In the genomic region with DNA sequence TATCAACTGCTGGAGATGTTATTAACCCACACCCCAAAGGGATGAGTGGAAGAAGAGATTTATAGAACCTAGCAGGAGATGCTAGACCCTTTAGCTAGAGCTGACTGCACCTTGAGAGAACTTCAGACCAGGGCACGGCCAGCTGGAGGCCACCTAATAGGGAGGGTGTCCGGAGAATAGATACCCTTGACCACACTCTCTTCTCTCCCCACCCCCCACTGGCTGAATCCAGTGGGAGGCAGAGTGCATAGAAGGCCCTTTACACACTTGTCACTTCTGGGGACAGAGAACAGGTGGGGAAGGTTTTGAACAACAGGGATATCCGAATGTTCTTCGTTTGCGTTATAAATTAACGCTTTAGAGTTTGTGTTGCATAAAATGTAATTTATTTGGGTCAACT, we compare ENCODE assay signal across 15 cellular contexts.
A peak's percentile ranks its signal among the peaks of the same experiment; 100 is the strongest.
DNase-seq lines count a peak whose midpoint lies in the region; ATAC-seq and TF ChIP-seq lines count a peak whose summit lies in the region.
"Had no signal": no experiment of that assay in that cellular context is flagged by ENCODE, and none has a peak within 500 bp of the region (broad histone marks: within the 10 kb centered on the region; RNA-seq: fewer than 3 reads in every experiment).

No MANE protein-coding gene starts in this region.

- H4K5ac ChIP-seq in H9 (ENCODE audit: insufficient read length, low read depth, low read length): no peak overlapping the region

- H2BK120ac ChIP-seq in H9 (ENCODE audit: low read depth, low read length, poor library complexity, severe bottlenecking) (no peak overlapping the region), mesenchymal stem cell (ENCODE audit: low read depth, low read length) (no peak overlapping the region)

- H3K79me1 ChIP-seq in H9 (ENCODE audit: insufficient read depth, low read depth, low read length, poor library complexity, severe bottlenecking) (peaks cover 5% of the 10 kb centered on the region), mesenchymal stem cell (replicated peaks; ENCODE audit: low read length, poor library complexity, severe bottlenecking) (peaks cover 14% of the 10 kb centered on the region)

- peak overlapping the region in 1 of 2 experiments; percentile 33; a peak in 2 of 5 replicates for H3K4me3 Mint-ChIP-seq in H9
- H3K4me3 Mint-ChIP-seq: CD4-positive, alpha-beta T cell; T-cell had no signal

- no peaks in the 10 kb centered on the region for H3K27me3 ChIP-seq in BLaER1
- H3K27me3 ChIP-seq in H9 (ENCODE audit: insufficient read depth, low read length): no peaks in the 10 kb centered on the region
- H3K27me3 ChIP-seq in RWPE2 (ENCODE audit: insufficient read depth, poor library complexity, severe bottlenecking): no peaks in the 10 kb centered on the region
- no peaks in the 10 kb centered on the region for H3K27me3 ChIP-seq in mesenchymal stem cell (ENCODE audit: control insufficient read depth in 1 of 2, insufficient read depth in 1 of 2, low read length in 2 of 2)
- H3K27me3 ChIP-seq: Peyer's patch had no signal

- H3K4me2 ChIP-seq in BLaER1 (peak overlapping the region; percentile 79), H9 (ENCODE audit: insufficient read depth, insufficient read length, low read length) (peak overlapping the region; percentile 15), mesenchymal stem cell (ENCODE audit: low read length, poor library complexity, severe bottlenecking) (no peak overlapping the region)
- H3K4me2 ChIP-seq: SK-N-SH had no signal

- H4K8ac ChIP-seq in H9 (replicated peaks; ENCODE audit: insufficient read length, low read depth, low read length): no peak overlapping the region
- no peak overlapping the region for H4K8ac ChIP-seq in mesenchymal stem cell (ENCODE audit: low read length)

- no CpG with 5 or more reads among the region's 6 CpGs for WGBS in H9 (ENCODE audit: extremely low coverage, insufficient read length, low lambda C conversion rate)
- 58% methylated on average over 4 of the region's 6 CpGs for WGBS in mesenchymal stem cell

- no peaks in the 10 kb centered on the region for H3K9me3 Mint-ChIP-seq in H9
- H3K9me3 Mint-ChIP-seq: CD4-positive, alpha-beta T cell; T-cell had no signal

- H3K4me1 Mint-ChIP-seq in H9: peaks cover 67 to 78% of the 10 kb centered on the region in 2 experiments

- H3K4ac ChIP-seq in H9 (ENCODE audit: low read depth, low read length) (no peak overlapping the region), mesenchymal stem cell (ENCODE audit: low read depth in 1 of 2, low read length in 2 of 2) (peak overlapping the region in 1 of 2 experiments; percentile 41)

- no peak for ATAC-seq in RWPE2 (ENCODE audit: low read depth)
- ATAC-seq in HG03039 (IDR thresholded peaks at IDR 0.05; ENCODE audit: unreplicated experiment): no peak
- ATAC-seq in HG03045 (IDR thresholded peaks at IDR 0.05; ENCODE audit: unreplicated experiment): no peak
- ATAC-seq in GM18909 (IDR thresholded peaks at IDR 0.05; ENCODE audit: poor library complexity, unreplicated experiment): no peak
- ATAC-seq: HCT116, T-cell had no signal

- H3K79me2 ChIP-seq in H9 (ENCODE audit: insufficient read depth, low read length): peaks cover 37% of the 10 kb centered on the region; the same call in 1 of the 2 replicates

- H3K4me3 ChIP-seq in BLaER1 (peak overlapping the region; percentile 11; the same call in 1 of the 2 replicates), RWPE2 (ENCODE audit: severe bottlenecking) (no peak overlapping the region), mesenchymal stem cell (ENCODE audit: insufficient read depth in 1 of 2, low read depth in 1 of 2, low read length in 2 of 2) (no peak overlapping the region)
- H3K4me3 ChIP-seq: Peyer's patch had no signal

- no peak overlapping the region for H2BK15ac ChIP-seq in H9 (ENCODE audit: low read depth, low read length)
- peak overlapping the region; percentile 60 for H2BK15ac ChIP-seq in mesenchymal stem cell (ENCODE audit: low read depth, poor library complexity, severe bottlenecking)

- DNase-seq in H9 (no peak), RWPE2 (ENCODE audit: low spot score) (no peak), mesenchymal stem cell (no peak), NCI-H446 (lab: John Stamatoyannopoulos, UW) (no peak)
- DNase-seq: CD4-positive, alpha-beta T cell; NCI-H1694; Peyer's patch; SHP77; SK-N-SH; T-cell had no signal

- H3K36me3 ChIP-seq in BLaER1 (peaks cover 8% of the 10 kb centered on the region), RWPE2 (ENCODE audit: low read depth) (no peaks in the 10 kb centered on the region), mesenchymal stem cell (ENCODE audit: control insufficient read depth in 1 of 2, insufficient read depth in 2 of 2, low read depth in 1 of 2, low read length in 2 of 2) (no peaks in the 10 kb centered on the region)
- H3K36me3 ChIP-seq: Peyer's patch had no signal

- H3K27ac Mint-ChIP-seq in H9: peak overlapping the region in 2 of 3 experiments; percentile 25 to 82; a peak in 4 of 7 replicates
- H3K27ac Mint-ChIP-seq: CD4-positive, alpha-beta T cell; T-cell had no signal

- H3K4me1 ChIP-seq in BLaER1 (peaks cover 47% of the 10 kb centered on the region), H9 (ENCODE audit: insufficient read depth, low read length) (peaks cover 12% of the 10 kb centered on the region), RWPE2 (ENCODE audit: insufficient read depth, poor library complexity, severe bottlenecking) (peaks cover 8% of the 10 kb centered on the region), mesenchymal stem cell (ENCODE audit: control insufficient read depth, insufficient read depth, low read depth, low read length) (peaks cover 3% of the 10 kb centered on the region)
- H3K4me1 ChIP-seq: Peyer's patch had no signal

- H4K91ac ChIP-seq in H9 (ENCODE audit: insufficient read length, low read depth, low read length) (no peak overlapping the region), mesenchymal stem cell (ENCODE audit: low read length) (no peak overlapping the region)

- H2BK12ac ChIP-seq in H9 (ENCODE audit: insufficient read length, low read depth, low read length) (no peak overlapping the region), mesenchymal stem cell (ENCODE audit: low read length in 2 of 2) (no peak overlapping the region)

- H3K56ac ChIP-seq in H9 (ENCODE audit: insufficient read length, low read depth, low read length): no peak overlapping the region

- H3K27me3 Mint-ChIP-seq in H9 (ENCODE audit: low read depth): no peaks in the 10 kb centered on the region
- H3K27me3 Mint-ChIP-seq: CD4-positive, alpha-beta T cell; T-cell had no signal

- H2AFZ ChIP-seq in H9 (ENCODE audit: low read length): no peak overlapping the region
- no peak overlapping the region for H2AFZ ChIP-seq in mesenchymal stem cell (ENCODE audit: low read depth, low read length)

- no peak for TF ChIP-seq CTCF in H9 (conservative IDR thresholded peaks at IDR 0.05)
- no peak for TF ChIP-seq CTCF in RWPE2 (IDR thresholded peaks at IDR 0.05; ENCODE audit: poor library complexity, severe bottlenecking)

- H3K14ac ChIP-seq in H9 (ENCODE audit: insufficient read depth, low read length): no peak overlapping the region
- H3K14ac ChIP-seq in mesenchymal stem cell (ENCODE audit: low read length in 2 of 2): peak overlapping the region in 1 of 2 experiments; percentile 48

- H2AK5ac ChIP-seq in H9 (ENCODE audit: insufficient read length, low read length) (no peak overlapping the region), mesenchymal stem cell (ENCODE audit: low read length, severe bottlenecking) (peak overlapping the region; percentile 64)

- no peak overlapping the region for H3T11ph ChIP-seq in H9 (ENCODE audit: low read length)

- H2BK5ac ChIP-seq in H9 (ENCODE audit: insufficient read length, low read length): no peak overlapping the region
- H2BK5ac ChIP-seq in mesenchymal stem cell (ENCODE audit: low read depth, low read length, poor library complexity, severe bottlenecking): no peak overlapping the region

- H3K18ac ChIP-seq in H9 (ENCODE audit: insufficient read length, low read depth, low read length): no peak overlapping the region
- H3K18ac ChIP-seq in mesenchymal stem cell (ENCODE audit: low read depth in 1 of 2, low read length in 2 of 2): no peak overlapping the region

- H3K9ac ChIP-seq in BLaER1 (no peak overlapping the region), H9 (ENCODE audit: extremely low read depth, insufficient read length, low read length) (no peak overlapping the region), mesenchymal stem cell (ENCODE audit: low read length) (no peak overlapping the region)
- H3K9ac ChIP-seq: SK-N-SH had no signal

- H2BK20ac ChIP-seq in H9 (ENCODE audit: low read depth, low read length, poor library complexity, severe bottlenecking): no peak overlapping the region

- H3K27ac ChIP-seq in BLaER1 (peak overlapping the region; percentile 63), H9 (ENCODE audit: insufficient read length, low read depth, low read length) (no peak overlapping the region), RWPE2 (ENCODE audit: poor library complexity, severe bottlenecking) (peak overlapping the region; percentile 16), mesenchymal stem cell (ENCODE audit: low read length, poor library complexity, severe bottlenecking) (no peak overlapping the region)
- H3K27ac ChIP-seq: Peyer's patch had no signal

- H3K23me2 ChIP-seq in H9 (ENCODE audit: insufficient read length, low read depth, low read length, poor library complexity, severe bottlenecking): no peaks in the 10 kb centered on the region

- H3K9me3 ChIP-seq in BLaER1 (no peaks in the 10 kb centered on the region), H9 (ENCODE audit: control insufficient read depth, low read depth, low read length) (no peaks in the 10 kb centered on the region), RWPE2 (ENCODE audit: severe bottlenecking) (no peaks in the 10 kb centered on the region), mesenchymal stem cell (ENCODE audit: control insufficient read depth, low read length) (no peaks in the 10 kb centered on the region)
- H3K9me3 ChIP-seq: Peyer's patch, SK-N-SH had no signal

- H4K20me1 ChIP-seq in BLaER1 (peaks cover 82% of the 10 kb centered on the region), H9 (ENCODE audit: control insufficient read depth, insufficient read depth, insufficient read length) (no peaks in the 10 kb centered on the region)

- H3K23ac ChIP-seq in H9 (ENCODE audit: insufficient read length, low read depth, low read length): no peak overlapping the region
- H3K23ac ChIP-seq in mesenchymal stem cell (ENCODE audit: low read length in 2 of 2): no peak overlapping the region

- 0 out of 7 replicates have a peak, but pooled peaks cover 0 to 3% (median 0%) of the 10 kb centered on the region in 3 experiments for H3K36me3 Mint-ChIP-seq in H9 (ENCODE audit: insufficient read depth in 1 of 3, low read depth in 3 of 3)
- H3K36me3 Mint-ChIP-seq: T-cell had no signal

Comparison
In these comparisons a context has a peak if more than half of its experiments do, and no peak if none do; other contexts are left out.
1. H3K27ac ChIP-seq: peak in BLaER1 (single experiment) and RWPE2 (single experiment); none in H9 (single experiment) and mesenchymal stem cell (single experiment).